ENCODE assay signal across 33 cellular contexts in genomic region chr1:88490676-88491075, GRCh38.
"Had no signal": no experiment of that assay in that cellular context is flagged by ENCODE, and none has a peak within 500 bp of the region (broad histone marks: within the 10 kb centered on the region; RNA-seq: fewer than 3 reads in every experiment).

No MANE protein-coding gene starts in this region.

- H3K27ac ChIP-seq: adrenal gland, ascending aorta, body of pancreas, brain microvascular endothelial cell, breast epithelium, cardiac muscle cell had no signal

- ATAC-seq: activated naive CD4-positive, alpha-beta T cell treated with anti-CD3 and anti-CD28 coated beads, Interleukin-2, amount 50 U/mL, for 72 hours; activated naive CD8-positive, alpha-beta T cell treated with anti-CD3 and anti-CD28 coated beads, Interleukin-2, amount 50 U/mL, for 24 hours; activated T-cell treated with anti-CD3 and anti-CD28 coated beads, Interleukin-2, amount 50 U/mL, for 4 hours; activated T-cell treated with anti-CD3 and anti-CD28 coated beads, Interleukin-2, amount 50 U/mL, for 72 hours; activated T-helper 17 cell treated with anti-CD3 and anti-CD28 coated beads, Interleukin-2, amount 50 U/mL, for 72 hours; body of pancreas had no signal

- H3K36me3 ChIP-seq: adrenal gland, ascending aorta, brain microvascular endothelial cell, breast epithelium, cardiac muscle cell had no signal

- H3K4me3 ChIP-seq: adrenal gland, ascending aorta, body of pancreas, breast epithelium, cardiac muscle cell had no signal

- H3K27me3 ChIP-seq: adrenal gland, ascending aorta, body of pancreas, brain microvascular endothelial cell, breast epithelium, cardiac muscle cell had no signal

- DNase-seq: activated effector memory CD4-positive, alpha-beta T cell treated with anti-CD3 and anti-CD28 coated beads, Interleukin-2, amount 50 U/mL, for 16 hours; activated effector memory CD4-positive, alpha-beta T cell treated with Interleukin-2 at 50 U/mL for 16 hours; activated gamma-delta T cell; activated gamma-delta T cell treated with Interleukin-2 at 50 U/mL for 16 hours; activated naive CD4-positive, alpha-beta T cell; activated naive CD4-positive, alpha-beta T cell treated with anti-CD3 and anti-CD28 coated beads for 36 hours; activated naive CD4-positive, alpha-beta T cell treated with anti-CD3 and anti-CD28 coated beads, Interleukin-2, amount 10 ng/mL, durations not matched to agents 7 days and 5 days; activated naive CD4-positive, alpha-beta T cell treated with anti-CD3 and anti-CD28 coated beads, Interleukin-2, amount 50 U/mL, for 16 hours; activated naive CD4-positive, alpha-beta T cell treated with Interleukin-2 at 50 U/mL for 16 hours; activated naive CD8-positive, alpha-beta T cell treated with anti-CD3 and anti-CD28 coated beads for 36 hours; activated naive CD8-positive, alpha-beta T cell treated with anti-CD3 and anti-CD28 coated beads, Interleukin-2, amount 10 ng/mL, durations not matched to agents 7 days and 5 days; activated naive CD8-positive, alpha-beta T cell treated with anti-CD3 and anti-CD28 coated beads, Interleukin-2, amount 50 U/mL, for 24 hours; activated T-cell treated with anti-CD3 and anti-CD28 coated beads for 4 hours; activated T-cell treated with anti-CD3 and anti-CD28 coated beads, Interleukin-2, amount 50 U/mL, for 1 hour; activated T-cell treated with anti-CD3 and anti-CD28 coated beads, Interleukin-2, amount 50 U/mL, for 24 hours; activated T-cell treated with anti-CD3 and anti-CD28 coated beads, Interleukin-2, amount 50 U/mL, for 4 hours; activated T-cell treated with anti-CD3 and anti-CD28 coated beads, Interleukin-2, amount 50 U/mL, for 48 hours; activated T-cell treated with anti-CD3 and anti-CD28 coated beads, Interleukin-2, amount 50 U/mL, for 72 hours; adrenal gland; amniotic stem cell; amygdala; anterior cingulate cortex; aorta; body of pancreas; brain microvascular endothelial cell; caudate nucleus; central memory CD4-positive, alpha-beta T cell; cerebellar nuclear complex had no signal

- H3K9me3 ChIP-seq: adrenal gland, ascending aorta, body of pancreas, breast epithelium had no signal

- H3K4me1 ChIP-seq: adrenal gland, ascending aorta, body of pancreas, breast epithelium had no signal
